In genomic region chr14:94080606-94081385, GRCh38 we compare ENCODE assay signal across 8 cellular contexts. TPM values are rescaled to one million over a fixed set of nuclear protein-coding genes. Genes with fewer than 3 reads are reported as not detected.
DNase-seq lines count a peak whose midpoint lies in the region; ATAC-seq, FAIRE-seq and TF ChIP-seq lines count a peak whose summit lies in the region.

Gene DDX24 (minus strand): TSS chr14:94081202. CDS start chr14:94079742, 1,460 bp downstream.
Gene IFI27L1 (plus strand): TSS chr14:94081310. CDS start chr14:94096938, 15,628 bp downstream.

- intact Hi-C loops in endothelial cell of umbilical vein (cut with micrococcal nuclease) = loop anchor here (1.0 to 5.0 kb wide), 4 partner anchors 31 to 92 kb away; partner anchors contain the start of gene PPP4R4

- no TSS peak for BruUV-seq in endothelial cell of umbilical vein (replicated peaks; lab: Mats Ljungman, UMichigan)

- H3K9me3 ChIP-seq in OCI-LY3 (ENCODE audit: insufficient read depth, low read length) = peaks cover 8% of the 10 kb centered on the region
- H3K9me3 ChIP-seq in endothelial cell of umbilical vein (replicated peaks; ENCODE audit: control insufficient read depth, insufficient read depth, low read length) = no peaks in the 10 kb centered on the region

- peak; percentile 99 for DNase-seq in D341Med (ENCODE audit: low spot score)
- DNase-seq in HuH-7 (ENCODE audit: low spot score) = peak; percentile 92
- DNase-seq in activated T-cell treated with anti-CD3 and anti-CD28 coated beads for 1 hour (ENCODE audit: low read depth) = peak; percentile 91
- peak; percentile 97 for DNase-seq in endothelial cell of umbilical vein (ENCODE audit: low read depth, low spot score)
- peak; percentile 90 for DNase-seq in middle frontal gyrus (ENCODE audit: extremely low spot score, low spot score)
- DNase-seq in stimulated activated CD8-positive, alpha-beta memory T cell treated with anti-CD3 and anti-CD28 coated beads, Interleukin-2, amount 100 ng/mL, for 48 hours (ENCODE audit: low read depth in 2 of 2) = peak; percentile 89 to 95

- H3K79me2 ChIP-seq in OCI-LY3 (ENCODE audit: low read length) (peaks cover 58% of the 10 kb centered on the region), endothelial cell of umbilical vein (ENCODE audit: control insufficient read depth, insufficient read depth, low read length) (peaks cover 51% of the 10 kb centered on the region)

- FAIRE-seq in endothelial cell of umbilical vein (lab: Jason Lieb, UNC) = peak; percentile 84

- dilution Hi-C loops in endothelial cell of umbilical vein (cut with MboI; ENCODE audit: extremely low pct_ligation_motif_present, low sequenced_read_pairs) = no loop called here

- H3K27ac ChIP-seq in OCI-LY3 (ENCODE audit: low read length) = peak within 1 kb of the TSS; percentile 54
- H3K27ac ChIP-seq in endothelial cell of umbilical vein (ENCODE audit: insufficient read depth, low read depth, low read length) = peak within 1 kb of the TSS; percentile 80

- H3K36me3 ChIP-seq in OCI-LY3 (replicated peaks; ENCODE audit: low read depth, low read length) = peaks cover 40% of the 10 kb centered on the region
- peaks cover 3 to 5% of the 10 kb centered on the region in 2 experiments for H3K36me3 ChIP-seq in endothelial cell of umbilical vein (ENCODE audit: control insufficient read depth in 2 of 2, extremely low read depth in 1 of 2, insufficient read depth in 2 of 2, low read length in 2 of 2)

- H3K9ac ChIP-seq in OCI-LY3 (ENCODE audit: low read length) (peak within 1 kb of the TSS; percentile 92), endothelial cell of umbilical vein (replicated peaks; ENCODE audit: extremely low read depth, insufficient read depth, low read length) (peak within 1 kb of the TSS; percentile 89)

- ATAC-seq in GM21515 (IDR thresholded peaks at IDR 0.05; ENCODE audit: unreplicated experiment) = peak; percentile 99

- POLR2A ChIA-PET in endothelial cell of umbilical vein (lab: Charles Lee) = interaction anchor here (0.7 to 2.0 kb wide), 5 partner anchors 12 to 52 kb away, joined by 3 to 5 read pairs (median 4); partner anchors contain the start of genes IFI27 and IFI27L2

- peak; percentile 95 for TF ChIP-seq POLR2A in endothelial cell of umbilical vein (IDR thresholded peaks at IDR 0.05; ENCODE audit: low read depth, low read length)

- H3K27me3 ChIP-seq in OCI-LY3 (ENCODE audit: low read depth, low read length) = no peaks in the 10 kb centered on the region
- H3K27me3 ChIP-seq in endothelial cell of umbilical vein (ENCODE audit: control insufficient read depth in 2 of 2, insufficient read depth in 2 of 2, low read length in 2 of 2) = no peaks in the 10 kb centered on the region

- H3K4me3 ChIP-seq in OCI-LY3 (ENCODE audit: low read length) (peak within 1 kb of the TSS; percentile 86), endothelial cell of umbilical vein (replicated peaks in 1 of 3; ENCODE audit: insufficient read depth in 1 of 3, low read depth in 1 of 3, low read length in 3 of 3) (peak within 1 kb of the TSS; percentile 67 to 88 (median 82))

- peaks cover 32% of the 10 kb centered on the region for H4K20me1 ChIP-seq in OCI-LY3 (ENCODE audit: insufficient read depth, low read length)
- H4K20me1 ChIP-seq in endothelial cell of umbilical vein (replicated peaks; ENCODE audit: control insufficient read depth, extremely low read depth, insufficient read depth, low read length) = peaks cover 4% of the 10 kb centered on the region

- peak within 1 kb of the TSS; percentile 98 for H3K4me2 ChIP-seq in OCI-LY3 (ENCODE audit: low read length)
- peak within 1 kb of the TSS; percentile 95 for H3K4me2 ChIP-seq in endothelial cell of umbilical vein (ENCODE audit: insufficient read depth, low read length)

- no peak for TF ChIP-seq CTCF in OCI-LY3 (IDR thresholded peaks at IDR 0.05; ENCODE audit: low read depth, low read length)
- TF ChIP-seq CTCF in endothelial cell of umbilical vein (IDR thresholded peaks at IDR 0.05; ENCODE audit: extremely low read depth in 1 of 2, insufficient read depth in 1 of 2, low read depth in 1 of 2, low read length in 2 of 2) = no peak

- CTCF ChIA-PET in endothelial cell of umbilical vein (lab: Charles Lee) = interaction anchor here (0.6 to 2.9 kb wide), 10 partner anchors 14 to 61 kb away, joined by 3 to 16 read pairs (median 4); partner anchors contain the start of gene IFI27L2

- H2AFZ ChIP-seq in OCI-LY3 (ENCODE audit: low read depth, low read length) (peak within 1 kb of the TSS; percentile 67), endothelial cell of umbilical vein (ENCODE audit: low read depth, low read length) (peak within 1 kb of the TSS; percentile 78)

- peaks cover 16% of the 10 kb centered on the region for H3K4me1 ChIP-seq in OCI-LY3 (ENCODE audit: low read length)
- H3K4me1 ChIP-seq in endothelial cell of umbilical vein (ENCODE audit: control insufficient read depth, extremely low read depth, insufficient read depth, low read length) = peaks cover 29% of the 10 kb centered on the region

- H3K9me1 ChIP-seq in endothelial cell of umbilical vein (replicated peaks; ENCODE audit: control insufficient read depth, extremely low read depth, insufficient read depth, low read length) = no peaks in the 10 kb centered on the region

TF ChIP-seq in endothelial cell of umbilical vein, 7 proteins besides CTCF, POLR2A, EP300 and RAD21:
- TF ChIP-seq POLR2AphosphoS5 (IDR thresholded peaks at IDR 0.05; ENCODE audit: insufficient read depth, low read depth, low read length) (peak; percentile 66), GATA2 (IDR thresholded peaks at IDR 0.05; ENCODE audit: insufficient read depth, insufficient read length, low read depth, low read length) (no peak)

RNA-seq across cellular contexts. Expression of gene DDX24, which starts in this region (rescaled TPM):
- total RNA-seq in endothelial cell of umbilical vein = 132 and 141 TPM in 2 replicates
- 86.7 and 88.3 TPM in 2 replicates for polyA plus RNA-seq in endothelial cell of umbilical vein
- polyA plus RNA-seq in endothelial cell of umbilical vein (2011; cell fraction: cytosol; rRNA removed) = 111 and 132 TPM in 2 replicates
- polyA plus RNA-seq in endothelial cell of umbilical vein (2011; cell fraction: nucleus; rRNA removed) = 157 and 197 TPM in 2 replicates
- polyA plus RNA-seq in endothelial cell of umbilical vein (2012) = 98.6 and 133 TPM in 2 replicates
- 89.8 and 103 TPM in 2 replicates for polyA minus RNA-seq in endothelial cell of umbilical vein
- polyA minus RNA-seq in endothelial cell of umbilical vein (2011; cell fraction: cytosol; rRNA and poly(A)+ RNA removed) = 80.2 TPM
- 32.3 and 46.5 TPM in 2 replicates for polyA minus RNA-seq in endothelial cell of umbilical vein (2011; cell fraction: nucleus; rRNA and poly(A)+ RNA removed)

RNA-seq across cellular contexts. Expression of gene IFI27L1, which starts in this region (rescaled TPM):
- total RNA-seq in endothelial cell of umbilical vein = 31.1 and 31.8 TPM in 2 replicates
- 32.9 and 38.1 TPM in 2 replicates for polyA plus RNA-seq in endothelial cell of umbilical vein
- polyA plus RNA-seq in endothelial cell of umbilical vein (2011; cell fraction: cytosol; rRNA removed) = 28.3 and 28.8 TPM in 2 replicates
- 23.2 and 26.8 TPM in 2 replicates for polyA plus RNA-seq in endothelial cell of umbilical vein (2011; cell fraction: nucleus; rRNA removed)
- polyA plus RNA-seq in endothelial cell of umbilical vein (2012) = 12.9 and 14.3 TPM in 2 replicates
- 9.7 and 13.9 TPM in 2 replicates for polyA minus RNA-seq in endothelial cell of umbilical vein
- polyA minus RNA-seq in endothelial cell of umbilical vein (2011; cell fraction: cytosol; rRNA and poly(A)+ RNA removed) = 5.0 TPM
- 6.0 and 7.1 TPM in 2 replicates for polyA minus RNA-seq in endothelial cell of umbilical vein (2011; cell fraction: nucleus; rRNA and poly(A)+ RNA removed)

Comparison
In these comparisons a context has a peak if more than half of its experiments do, and no peak if none do; other contexts are left out.
1. Peak in every context shown above with its lines: DNase-seq, ATAC-seq, H3K4me3 ChIP-seq and H3K27ac ChIP-seq.